1 cellular context compared by ENCODE assay signal in the genomic region with DNA sequence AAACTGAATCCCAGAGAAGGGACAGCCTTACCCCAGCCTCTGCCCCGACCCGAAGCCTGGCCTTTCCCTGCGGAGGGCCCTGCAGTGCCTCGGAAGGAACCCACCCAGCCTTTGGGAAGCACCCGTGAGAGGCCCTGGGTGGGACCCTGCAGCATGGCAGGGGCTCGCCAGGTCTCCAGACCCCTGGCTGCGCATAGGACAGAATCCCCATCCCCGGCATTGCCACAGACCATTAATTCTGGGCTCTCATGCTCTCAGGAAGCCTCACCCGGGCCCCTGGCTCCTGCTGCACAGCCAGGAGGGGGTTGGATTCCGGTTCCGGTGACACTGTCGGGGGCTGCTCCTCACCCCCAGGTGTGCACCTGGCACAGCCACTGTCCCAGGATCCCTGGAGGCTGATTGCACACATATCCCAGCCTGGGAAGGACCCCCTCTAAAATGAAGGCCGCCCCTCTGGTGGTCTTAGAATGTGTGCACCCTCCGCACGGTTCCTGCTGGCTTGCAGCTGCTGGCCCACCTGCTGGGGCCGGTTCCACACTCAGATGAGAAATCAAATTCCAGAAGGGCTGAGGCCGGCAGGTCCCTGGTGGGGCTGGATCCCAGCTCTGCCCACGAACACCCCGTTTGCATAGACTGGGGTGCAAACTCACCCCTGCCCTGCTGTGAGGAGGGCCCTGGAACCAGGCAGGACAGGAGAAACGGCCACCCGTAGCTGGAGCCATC.
TF ChIP-seq lines count a peak whose summit lies in the region.

No MANE protein-coding gene starts in this region.

TF ChIP-seq in HEK293, 187 proteins besides CTCF, POLR2A, EP300 and RAD21 (continued from another document):
- TF ChIP-seq, protein P1, sequence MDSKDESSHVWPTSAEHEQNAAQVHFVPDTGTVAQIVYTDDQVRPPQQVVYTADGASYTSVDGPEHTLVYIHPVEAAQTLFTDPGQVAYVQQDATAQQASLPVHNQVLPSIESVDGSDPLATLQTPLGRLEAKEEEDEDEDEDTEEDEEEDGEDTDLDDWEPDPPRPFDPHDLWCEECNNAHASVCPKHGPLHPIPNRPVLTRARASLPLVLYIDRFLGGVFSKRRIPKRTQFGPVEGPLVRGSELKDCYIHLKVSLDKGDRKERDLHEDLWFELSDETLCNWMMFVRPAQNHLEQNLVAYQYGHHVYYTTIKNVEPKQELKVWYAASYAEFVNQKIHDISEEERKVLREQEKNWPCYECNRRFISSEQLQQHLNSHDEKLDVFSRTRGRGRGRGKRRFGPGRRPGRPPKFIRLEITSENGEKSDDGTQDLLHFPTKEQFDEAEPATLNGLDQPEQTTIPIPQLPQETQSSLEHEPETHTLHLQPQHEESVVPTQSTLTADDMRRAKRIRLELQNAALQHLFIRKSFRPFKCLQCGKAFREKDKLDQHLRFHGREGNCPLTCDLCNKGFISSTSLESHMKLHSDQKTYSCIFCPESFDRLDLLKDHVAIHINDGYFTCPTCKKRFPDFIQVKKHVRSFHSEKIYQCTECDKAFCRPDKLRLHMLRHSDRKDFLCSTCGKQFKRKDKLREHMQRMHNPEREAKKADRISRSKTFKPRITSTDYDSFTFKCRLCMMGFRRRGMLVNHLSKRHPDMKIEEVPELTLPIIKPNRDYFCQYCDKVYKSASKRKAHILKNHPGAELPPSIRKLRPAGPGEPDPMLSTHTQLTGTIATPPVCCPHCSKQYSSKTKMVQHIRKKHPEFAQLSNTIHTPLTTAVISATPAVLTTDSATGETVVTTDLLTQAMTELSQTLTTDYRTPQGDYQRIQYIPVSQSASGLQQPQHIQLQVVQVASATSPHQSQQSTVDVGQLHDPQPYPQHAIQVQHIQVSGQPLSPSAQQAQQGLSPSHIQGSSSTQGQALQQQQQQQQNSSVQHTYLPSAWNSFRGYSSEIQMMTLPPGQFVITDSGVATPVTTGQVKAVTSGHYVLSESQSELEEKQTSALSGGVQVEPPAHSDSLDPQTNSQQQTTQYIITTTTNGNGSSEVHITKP (tag by site-specific recombination; IDR thresholded peaks at IDR 0.05) = peak; percentile 96
- no peak for TF ChIP-seq ZNF48 (tag by site-specific recombination; IDR thresholded peaks at IDR 0.05)
- no peak for TF ChIP-seq ZFHX2 (tag by site-specific recombination; conservative IDR thresholded peaks at IDR 0.05)
- TF ChIP-seq ZNF561 (tag by site-specific recombination; IDR thresholded peaks at IDR 0.05; ENCODE audit: borderline replicate concordance) = 0 out of 2 replicates have a peak, but pooled peaks have one; percentile 51
- no peak for TF ChIP-seq ZNF223 (tag by site-specific recombination; IDR thresholded peaks at IDR 0.05)
- TF ChIP-seq GLIS2 (tag by site-specific recombination; IDR thresholded peaks at IDR 0.05) = peak; percentile 33; the same call in 1 of the 2 replicates
